In the genomic region with DNA sequence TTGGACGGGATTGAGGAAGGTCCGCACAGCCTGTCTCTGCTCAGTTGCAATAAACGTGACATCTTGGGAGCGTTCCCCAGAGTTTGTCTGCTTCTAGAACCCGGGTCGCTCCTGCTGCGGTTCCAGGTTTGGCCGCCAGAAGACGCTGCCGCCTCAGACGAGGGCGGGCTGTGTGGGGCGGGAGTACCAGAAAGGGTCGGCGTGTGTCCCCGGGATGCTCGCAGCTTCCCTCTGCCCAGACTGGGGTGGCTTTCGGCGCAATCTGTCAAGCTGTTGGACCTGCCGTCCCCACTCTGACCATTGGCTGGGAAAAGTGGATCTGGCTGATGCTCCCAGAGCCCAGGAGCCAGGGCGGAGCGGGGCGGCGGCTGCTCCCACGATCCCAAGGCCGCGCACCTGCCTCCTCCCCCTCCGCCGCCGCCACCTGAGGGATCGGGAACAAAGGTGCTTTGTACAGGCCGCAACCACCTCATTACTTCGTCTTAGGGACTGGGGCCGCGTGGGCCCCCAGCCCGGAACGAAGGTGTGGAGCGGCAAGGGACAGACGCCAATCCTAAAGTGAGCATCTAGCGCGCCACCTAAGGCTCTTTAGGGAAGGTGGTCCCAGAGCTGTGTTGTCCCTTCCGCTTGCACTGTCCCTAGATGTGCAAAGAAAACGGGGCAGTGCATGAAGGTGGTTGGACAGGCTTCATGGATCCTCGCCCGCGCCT, we compare ENCODE assay signal across 9 cellular contexts. TPM values are rescaled to one million over a fixed set of nuclear protein-coding genes. Genes with fewer than 3 reads are reported as not detected.
DNase-seq lines count a peak whose midpoint lies in the region; ATAC-seq, FAIRE-seq and TF ChIP-seq lines count a peak whose summit lies in the region.
"Had no signal": no experiment of that assay in that cellular context is flagged by ENCODE, and none has a peak within 500 bp of the region (broad histone marks: within the 10 kb centered on the region; RNA-seq: fewer than 3 reads in every experiment).

No MANE protein-coding gene starts in this region.

- no peak for TF ChIP-seq EP300 in Ishikawa (IDR thresholded peaks at IDR 0.05; ENCODE audit: borderline replicate concordance)
- peak in 1 of 2 experiments; percentile 7; a peak in 1 of 4 replicates for TF ChIP-seq EP300 in HepG2 (IDR thresholded peaks at IDR 0.05; ENCODE audit: low read depth in 2 of 2, low read length in 2 of 2)
- TF ChIP-seq EP300 in HepG2 (CRISPR knock-in tag; IDR thresholded peaks at IDR 0.05; ENCODE audit: borderline replicate concordance) = no peak

- H2AFZ ChIP-seq in DND-41 (ENCODE audit: low read depth, low read length) (peak overlapping the region; percentile 94), HepG2 (ENCODE audit: low read length) (peak overlapping the region; percentile 8)

- POLR2A ChIA-PET in HepG2 (lab: Yijun Ruan, JAX) = interaction anchor here (1.0 to 3.0 kb wide), 9 partner anchors 16 to 127 kb away, joined by 3 to 11 read pairs (median 3); a partner anchor contains a TSS

- CTCF ChIA-PET in HepG2 (lab: Yijun Ruan, JAX; ENCODE audit: low intra/inter-chr PET ratio, low total read pairs) = interaction anchor here (1.2 to 4.0 kb wide), 4 partner anchors 19 to 156 kb away, joined by 4 to 39 read pairs (median 16); no protein-coding TSS in a partner anchor

- peak overlapping the region; percentile 98 for H3K4me2 ChIP-seq in DND-41 (ENCODE audit: insufficient read depth, low read length)
- H3K4me2 ChIP-seq in HepG2 (ENCODE audit: low read depth, low read length) = peak overlapping the region; percentile 100

- WGBS in HepG2 (ENCODE audit: low lambda C conversion rate) = 0% methylated on average over 15 of the region's 46 CpGs

- H3K9me3 ChIP-seq in DND-41 (ENCODE audit: insufficient read depth, low read length, severe bottlenecking) = no peaks in the 10 kb centered on the region
- no peaks in the 10 kb centered on the region for H3K9me3 ChIP-seq in HepG2 (ENCODE audit: low read length)

- ATAC-seq in DND-41 (ENCODE audit: insufficient read depth, low read depth) (peak; percentile 23; the same call in 1 of the 3 replicates), HepG2 (peak; percentile 68), GM19324 (IDR thresholded peaks at IDR 0.05; ENCODE audit: low FRiP score, unreplicated experiment) (no peak)

- DNase-seq in DND-41 (peak; percentile 75), HepG2 (ENCODE audit: low spot score) (peak; percentile 38), NCI-H2029 treated with DMSO at 0.1 percent for 48 hours (lab: John Stamatoyannopoulos, UW) (no peak)
- peak; percentile 51 for DNase-seq in central memory CD4-positive, alpha-beta T cell
- DNase-seq in stimulated activated CD8-positive, alpha-beta memory T cell treated with anti-CD3 and anti-CD28 coated beads, Interleukin-15, amount 100 ng/mL, for 1 hour (ENCODE audit: low read depth) = peak; percentile 68

- H4K20me1 ChIP-seq in DND-41 (ENCODE audit: insufficient read depth, low read length) = peaks cover 39% of the 10 kb centered on the region
- H4K20me1 ChIP-seq in HepG2 (ENCODE audit: insufficient read depth, low read length) = no peaks in the 10 kb centered on the region

- H3K36me3 ChIP-seq in DND-41 (ENCODE audit: insufficient read depth, low read length) (peaks cover 9% of the 10 kb centered on the region; the same call in 1 of the 2 replicates), HepG2 (replicated peaks in 1 of 2; ENCODE audit: control insufficient read depth in 1 of 2, insufficient read depth in 2 of 2, low read length in 2 of 2) (peaks cover 6 to 8% of the 10 kb centered on the region in 2 experiments; a peak in 4 of 5 replicates)

- peak; percentile 45 for FAIRE-seq in TTC549 (lab: Jason Lieb, UNC)
- no peak for FAIRE-seq in HepG2 (lab: Jason Lieb, UNC)

- H3K27me3 ChIP-seq in DND-41 (ENCODE audit: insufficient read depth, low read length, poor library complexity) = peaks cover 6% of the 10 kb centered on the region
- H3K27me3 ChIP-seq in HepG2 (ENCODE audit: control insufficient read depth in 1 of 2, insufficient read depth in 2 of 2, low read length in 2 of 2) = no peaks in the 10 kb centered on the region

- BruUV-seq in HepG2 (replicated peaks; lab: Mats Ljungman, UMichigan) = TSS peak; percentile 71

- H3K4me1 ChIP-seq in DND-41 (ENCODE audit: insufficient read depth, low read length) = peaks cover 33% of the 10 kb centered on the region
- peaks cover 32% of the 10 kb centered on the region for H3K4me1 ChIP-seq in HepG2 (ENCODE audit: insufficient read depth, low read length)

- TF ChIP-seq POLR2A in HepG2 (IDR thresholded peaks at IDR 0.05; ENCODE audit: insufficient read depth in 1 of 2, low read depth in 2 of 2, low read length in 2 of 2) = no peak

- H3K4me3 ChIP-seq in DND-41 (ENCODE audit: low read depth in 1 of 2, low read length in 2 of 2) = peak overlapping the region; percentile 89 to 93; a peak in 2 of 4 replicates
- peak overlapping the region; percentile 72 to 91 (median 83) for H3K4me3 ChIP-seq in HepG2 (replicated peaks in 1 of 3; ENCODE audit: insufficient read depth in 1 of 3, low read depth in 2 of 3, low read length in 3 of 3)

- peak overlapping the region; percentile 86; the same call in 1 of the 2 replicates for H3K9ac ChIP-seq in DND-41 (ENCODE audit: low read depth, low read length)
- 0 out of 2 replicates have a peak overlapping the region, but pooled peaks have one; percentile 9 for H3K9ac ChIP-seq in HepG2 (ENCODE audit: insufficient read depth, low read depth, low read length)

- intact Hi-C loops in HepG2 (cut with micrococcal nuclease; ENCODE audit: unreplicated experiment) = loop anchor here (1.0 to 5.0 kb wide), 3 partner anchors 21 to 88 kb away; a partner anchor contains a TSS

- in situ Hi-C loops in HepG2 (cut with HindIII; ENCODE audit: extremely low pct_ligation_motif_present, low pct_unique_long_range_greater_than_20kb) = loop anchor here (5.0 kb wide), 1 partner anchor 81 kb away; a partner anchor contains a TSS

- H3K79me2 ChIP-seq in DND-41 (ENCODE audit: insufficient read depth, low read length) (peaks cover 3% of the 10 kb centered on the region), HepG2 (ENCODE audit: insufficient read depth, low read length) (peaks cover 9% of the 10 kb centered on the region)

- H3K27ac ChIP-seq in DND-41 (ENCODE audit: low read length) = no peak overlapping the region
- H3K27ac ChIP-seq in HepG2 (ENCODE audit: extremely low read length, insufficient read depth, low read length) = peak overlapping the region; percentile 92

- peak; percentile 80 for TF ChIP-seq CTCF in DND-41 (IDR thresholded peaks at IDR 0.05; ENCODE audit: borderline replicate concordance, extremely low read depth, low read length, poor library complexity, severe bottlenecking)
- TF ChIP-seq CTCF in HepG2 (CRISPR knock-in tag; IDR thresholded peaks at IDR 0.05) = peak; percentile 92

- TF ChIP-seq RAD21 in Ishikawa (IDR thresholded peaks at IDR 0.05; ENCODE audit: low read depth) (peak; percentile 19; the same call in 1 of the 2 replicates), HepG2 (CRISPR knock-in tag; IDR thresholded peaks at IDR 0.05) (peak; percentile 82)

RNA-seq across cellular contexts. Expression of a gene that starts 0.7 kb away (rescaled TPM):
- total RNA-seq in HepG2 (2016; rRNA removed; fragmentation: Illumina TruSeq; extraction: Trizol) = 9.3 and 17.2 TPM in 2 replicates
- total RNA-seq in HepG2 (2016; cell fraction: cytosol; rRNA removed; fragmentation: Illumina TruSeq; extraction: Trizol; ENCODE audit: low read depth) = 7.3 and 8.5 TPM in 2 replicates
- total RNA-seq in HepG2 (2016; cell fraction: insoluble cytoplasmic fraction; rRNA removed; fragmentation: Illumina TruSeq; extraction: Trizol) = 11.0 and 17.1 TPM in 2 replicates
- total RNA-seq in HepG2 (2016; cell fraction: membrane; rRNA removed; fragmentation: Illumina TruSeq; extraction: Trizol) = 8.8 and 11.0 TPM in 2 replicates
- 11.6 and 14.7 TPM in 2 replicates for total RNA-seq in HepG2 (2016; cell fraction: nucleus; rRNA removed; fragmentation: Illumina TruSeq; extraction: Trizol)
- polyA plus RNA-seq in HepG2 (2011; rRNA removed) = 12.0 and 13.9 TPM in 2 replicates
- polyA plus RNA-seq in HepG2 (2011; cell fraction: cytosol; rRNA removed) = 10.6 and 13.8 TPM in 2 replicates
- polyA plus RNA-seq in HepG2 (2011; cell fraction: nucleus; rRNA removed) = 8.4 and 8.6 TPM in 2 replicates
- 6.5 and 7.0 TPM in 2 replicates for polyA plus RNA-seq in HepG2 (2012)
- 3.8 and 4.4 TPM in 2 replicates for polyA plus RNA-seq in HepG2 (2016; cell fraction: cytosol; fragmentation: Illumina TruSeq; extraction: Trizol; ENCODE audit: low read depth)
- 9.8 and 11.5 TPM in 2 replicates for polyA plus RNA-seq in HepG2 (2016; cell fraction: insoluble cytoplasmic fraction; fragmentation: Illumina TruSeq; extraction: Trizol; ENCODE audit: low read depth)
- polyA plus RNA-seq in HepG2 (2016; cell fraction: membrane; fragmentation: Illumina TruSeq; extraction: Trizol; ENCODE audit: low read depth) = 5.1 and 5.2 TPM in 2 replicates
- polyA plus RNA-seq in HepG2 (2016; cell fraction: nucleus; fragmentation: Illumina TruSeq; extraction: Trizol; ENCODE audit: insufficient read depth, low read depth) = 25.7 and 27.9 TPM in 2 replicates
- polyA minus RNA-seq in HepG2 (2011; rRNA and poly(A)+ RNA removed; ENCODE audit: low replicate concordance) = 11.1 and 12.4 TPM in 2 replicates
- polyA minus RNA-seq in HepG2 (2011; cell fraction: cytosol; rRNA and poly(A)+ RNA removed) = 4.8 and 5.1 TPM in 2 replicates
- 2.4 and 3.6 TPM in 2 replicates for polyA minus RNA-seq in HepG2 (2011; cell fraction: nucleus; rRNA and poly(A)+ RNA removed)

RNA-seq across cellular contexts. Expression of a gene that starts 11.7 kb away (rescaled TPM):
- total RNA-seq in HepG2 (2016; rRNA removed; fragmentation: Illumina TruSeq; extraction: Trizol) = 12.3 and 25.6 TPM in 2 replicates
- total RNA-seq in HepG2 (2016; cell fraction: cytosol; rRNA removed; fragmentation: Illumina TruSeq; extraction: Trizol; ENCODE audit: low read depth) = 9.4 and 10.0 TPM in 2 replicates
- 11.8 and 25.5 TPM in 2 replicates for total RNA-seq in HepG2 (2016; cell fraction: insoluble cytoplasmic fraction; rRNA removed; fragmentation: Illumina TruSeq; extraction: Trizol)
- 12.6 and 15.4 TPM in 2 replicates for total RNA-seq in HepG2 (2016; cell fraction: membrane; rRNA removed; fragmentation: Illumina TruSeq; extraction: Trizol)
- total RNA-seq in HepG2 (2016; cell fraction: nucleus; rRNA removed; fragmentation: Illumina TruSeq; extraction: Trizol) = 22.9 and 27.4 TPM in 2 replicates
- 17.9 and 24.0 TPM in 2 replicates for polyA plus RNA-seq in HepG2 (2011; rRNA removed)
- polyA plus RNA-seq in HepG2 (2011; cell fraction: cytosol; rRNA removed) = 12.5 and 21.6 TPM in 2 replicates
- 100 and 115 TPM in 2 replicates for polyA plus RNA-seq in HepG2 (2011; cell fraction: nucleus; rRNA removed)
- polyA plus RNA-seq in HepG2 (2012) = 14.8 and 20.2 TPM in 2 replicates
- 8.0 and 8.2 TPM in 2 replicates for polyA plus RNA-seq in HepG2 (2016; cell fraction: cytosol; fragmentation: Illumina TruSeq; extraction: Trizol; ENCODE audit: low read depth)
- polyA plus RNA-seq in HepG2 (2016; cell fraction: insoluble cytoplasmic fraction; fragmentation: Illumina TruSeq; extraction: Trizol; ENCODE audit: low read depth) = 10.2 and 14.0 TPM in 2 replicates
- 11.2 and 16.1 TPM in 2 replicates for polyA plus RNA-seq in HepG2 (2016; cell fraction: membrane; fragmentation: Illumina TruSeq; extraction: Trizol; ENCODE audit: low read depth)
- 65.2 and 66.0 TPM in 2 replicates for polyA plus RNA-seq in HepG2 (2016; cell fraction: nucleus; fragmentation: Illumina TruSeq; extraction: Trizol; ENCODE audit: insufficient read depth, low read depth)
- polyA minus RNA-seq in HepG2 (2011; rRNA and poly(A)+ RNA removed; ENCODE audit: low replicate concordance) = 69.0 and 416 TPM in 2 replicates
- 13.6 and 23.7 TPM in 2 replicates for polyA minus RNA-seq in HepG2 (2011; cell fraction: cytosol; rRNA and poly(A)+ RNA removed)
- 19.4 and 22.5 TPM in 2 replicates for polyA minus RNA-seq in HepG2 (2011; cell fraction: nucleus; rRNA and poly(A)+ RNA removed)

RNA-seq across cellular contexts. Expression of a gene that starts 15.8 kb away (rescaled TPM):
- 1.0 and 1.6 TPM in 2 replicates for total RNA-seq in HepG2 (2016; rRNA removed; fragmentation: Illumina TruSeq; extraction: Trizol)
- total RNA-seq in HepG2 (2016; cell fraction: cytosol; rRNA removed; fragmentation: Illumina TruSeq; extraction: Trizol; ENCODE audit: low read depth) = 0.62 and 0.71 TPM in 2 replicates
- total RNA-seq in HepG2 (2016; cell fraction: insoluble cytoplasmic fraction; rRNA removed; fragmentation: Illumina TruSeq; extraction: Trizol) = 1.1 and 1.4 TPM in 2 replicates
- 1.1 TPM in 2 replicates for total RNA-seq in HepG2 (2016; cell fraction: membrane; rRNA removed; fragmentation: Illumina TruSeq; extraction: Trizol)
- 0.22 and 0.34 TPM in 2 replicates for total RNA-seq in HepG2 (2016; cell fraction: nucleus; rRNA removed; fragmentation: Illumina TruSeq; extraction: Trizol)
- polyA plus RNA-seq in HepG2 (2011; rRNA removed) = 5.7 and 6.8 TPM in 2 replicates
- 3.6 and 6.1 TPM in 2 replicates for polyA plus RNA-seq in HepG2 (2011; cell fraction: cytosol; rRNA removed)
- 6.0 and 6.7 TPM in 2 replicates for polyA plus RNA-seq in HepG2 (2011; cell fraction: nucleus; rRNA removed)
- polyA plus RNA-seq in HepG2 (2012) = 4.7 and 5.0 TPM in 2 replicates
- polyA plus RNA-seq in HepG2 (2016; cell fraction: cytosol; fragmentation: Illumina TruSeq; extraction: Trizol; ENCODE audit: low read depth) = 0.71 and 0.87 TPM in 2 replicates
- polyA plus RNA-seq in HepG2 (2016; cell fraction: insoluble cytoplasmic fraction; fragmentation: Illumina TruSeq; extraction: Trizol; ENCODE audit: low read depth) = 1.6 and 1.7 TPM in 2 replicates
- 0.94 and 1.0 TPM in 2 replicates for polyA plus RNA-seq in HepG2 (2016; cell fraction: membrane; fragmentation: Illumina TruSeq; extraction: Trizol; ENCODE audit: low read depth)
- 1.4 and 2.1 TPM in 2 replicates for polyA plus RNA-seq in HepG2 (2016; cell fraction: nucleus; fragmentation: Illumina TruSeq; extraction: Trizol; ENCODE audit: insufficient read depth, low read depth)
- polyA minus RNA-seq in HepG2 (2011; rRNA and poly(A)+ RNA removed; ENCODE audit: low replicate concordance) = 8.7 and 10.6 TPM in 2 replicates
- 1.8 and 2.5 TPM in 2 replicates for polyA minus RNA-seq in HepG2 (2011; cell fraction: cytosol; rRNA and poly(A)+ RNA removed)
- 1.2 TPM in 1 of 2 replicates, not detected in the other for polyA minus RNA-seq in HepG2 (2011; cell fraction: nucleus; rRNA and poly(A)+ RNA removed)

RNA-seq across cellular contexts. Expression of a gene that starts 29.2 kb away (rescaled TPM):
- not detected in 2 replicates for total RNA-seq in HepG2 (2016; rRNA removed; fragmentation: Illumina TruSeq; extraction: Trizol)
- total RNA-seq in HepG2 (2016; cell fraction: cytosol; rRNA removed; fragmentation: Illumina TruSeq; extraction: Trizol; ENCODE audit: low read depth) = not detected in 2 replicates
- not detected in 2 replicates for total RNA-seq in HepG2 (2016; cell fraction: insoluble cytoplasmic fraction; rRNA removed; fragmentation: Illumina TruSeq; extraction: Trizol)
- total RNA-seq in HepG2 (2016; cell fraction: membrane; rRNA removed; fragmentation: Illumina TruSeq; extraction: Trizol) = not detected in 2 replicates
- total RNA-seq in HepG2 (2016; cell fraction: nucleus; rRNA removed; fragmentation: Illumina TruSeq; extraction: Trizol) = not detected in 2 replicates
- polyA plus RNA-seq in HepG2 (2011; rRNA removed) = 0.04 TPM in 1 of 2 replicates, not detected in the other
- not detected in 2 replicates for polyA plus RNA-seq in HepG2 (2011; cell fraction: cytosol; rRNA removed)
- polyA plus RNA-seq in HepG2 (2011; cell fraction: nucleus; rRNA removed) = 0.19 and 0.24 TPM in 2 replicates
- polyA plus RNA-seq in HepG2 (2012) = not detected in 2 replicates
- polyA plus RNA-seq in HepG2 (2016; cell fraction: cytosol; fragmentation: Illumina TruSeq; extraction: Trizol; ENCODE audit: low read depth) = not detected in 2 replicates
- polyA plus RNA-seq in HepG2 (2016; cell fraction: insoluble cytoplasmic fraction; fragmentation: Illumina TruSeq; extraction: Trizol; ENCODE audit: low read depth) = not detected in 2 replicates
- polyA plus RNA-seq in HepG2 (2016; cell fraction: membrane; fragmentation: Illumina TruSeq; extraction: Trizol; ENCODE audit: low read depth) = not detected in 2 replicates
- polyA plus RNA-seq in HepG2 (2016; cell fraction: nucleus; fragmentation: Illumina TruSeq; extraction: Trizol; ENCODE audit: insufficient read depth, low read depth) = not detected in 2 replicates
- polyA minus RNA-seq in HepG2 (2011; rRNA and poly(A)+ RNA removed; ENCODE audit: low replicate concordance) = not detected in 2 replicates
- not detected in 2 replicates for polyA minus RNA-seq in HepG2 (2011; cell fraction: cytosol; rRNA and poly(A)+ RNA removed)
- not detected in 2 replicates for polyA minus RNA-seq in HepG2 (2011; cell fraction: nucleus; rRNA and poly(A)+ RNA removed)
- polyA plus RNA-seq: adipose tissue had no signal

RNA-seq across cellular contexts. Expression of a gene that starts 29.3 kb away (rescaled TPM):
- not detected in 2 replicates for total RNA-seq in HepG2 (2016; rRNA removed; fragmentation: Illumina TruSeq; extraction: Trizol)
- total RNA-seq in HepG2 (2016; cell fraction: cytosol; rRNA removed; fragmentation: Illumina TruSeq; extraction: Trizol; ENCODE audit: low read depth) = not detected in 2 replicates
- not detected in 2 replicates for total RNA-seq in HepG2 (2016; cell fraction: insoluble cytoplasmic fraction; rRNA removed; fragmentation: Illumina TruSeq; extraction: Trizol)
- not detected in 2 replicates for total RNA-seq in HepG2 (2016; cell fraction: membrane; rRNA removed; fragmentation: Illumina TruSeq; extraction: Trizol)
- total RNA-seq in HepG2 (2016; cell fraction: nucleus; rRNA removed; fragmentation: Illumina TruSeq; extraction: Trizol) = not detected in 2 replicates
- 0.74 and 0.80 TPM in 2 replicates for polyA plus RNA-seq in HepG2 (2011; rRNA removed)
- polyA plus RNA-seq in HepG2 (2011; cell fraction: cytosol; rRNA removed) = 0.17 and 0.19 TPM in 2 replicates
- 7.8 and 11.4 TPM in 2 replicates for polyA plus RNA-seq in HepG2 (2011; cell fraction: nucleus; rRNA removed)
- 0.35 and 1.6 TPM in 2 replicates for polyA plus RNA-seq in HepG2 (2012)
- polyA plus RNA-seq in HepG2 (2016; cell fraction: cytosol; fragmentation: Illumina TruSeq; extraction: Trizol; ENCODE audit: low read depth) = 0.29 TPM in 1 of 2 replicates, not detected in the other
- not detected in 2 replicates for polyA plus RNA-seq in HepG2 (2016; cell fraction: insoluble cytoplasmic fraction; fragmentation: Illumina TruSeq; extraction: Trizol; ENCODE audit: low read depth)
- polyA plus RNA-seq in HepG2 (2016; cell fraction: membrane; fragmentation: Illumina TruSeq; extraction: Trizol; ENCODE audit: low read depth) = not detected in 2 replicates
- 0.29 TPM in 1 of 2 replicates, not detected in the other for polyA plus RNA-seq in HepG2 (2016; cell fraction: nucleus; fragmentation: Illumina TruSeq; extraction: Trizol; ENCODE audit: insufficient read depth, low read depth)
- polyA minus RNA-seq in HepG2 (2011; rRNA and poly(A)+ RNA removed; ENCODE audit: low replicate concordance) = 0.08 and 2.6 TPM in 2 replicates
- not detected in 2 replicates for polyA minus RNA-seq in HepG2 (2011; cell fraction: cytosol; rRNA and poly(A)+ RNA removed)
- polyA minus RNA-seq in HepG2 (2011; cell fraction: nucleus; rRNA and poly(A)+ RNA removed) = 0.37 TPM in 1 of 2 replicates, not detected in the other
